In the genomic region with DNA sequence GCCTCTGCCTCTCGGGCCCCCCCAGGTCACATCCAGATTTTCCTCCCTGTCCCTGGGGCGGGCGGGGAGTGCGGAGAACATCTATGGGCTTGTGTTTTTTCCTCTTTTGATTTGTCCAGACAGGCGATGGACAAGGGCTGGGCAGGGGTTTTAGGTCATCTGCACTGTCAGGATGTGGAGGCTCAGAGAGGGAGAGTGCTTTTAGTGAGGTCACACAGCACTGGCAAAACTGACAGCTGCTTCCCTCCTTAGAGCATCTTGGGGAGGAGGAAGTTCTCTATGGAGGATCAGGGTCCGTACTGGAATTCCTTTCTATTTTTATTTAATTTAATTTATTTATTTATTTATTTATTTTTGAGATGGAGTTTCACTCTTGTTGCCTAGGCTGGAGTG, we compare ENCODE assay signal across 14 cellular contexts. TPM values are rescaled to one million over a fixed set of nuclear protein-coding genes. Genes with fewer than 3 reads are reported as not detected.
DNase-seq lines count a peak whose midpoint lies in the region; TF ChIP-seq lines count a peak whose summit lies in the region.
"Had no signal": no experiment of that assay in that cellular context is flagged by ENCODE, and none has a peak within 500 bp of the region (broad histone marks: within the 10 kb centered on the region; RNA-seq: fewer than 3 reads in every experiment).

No MANE protein-coding gene starts in this region.

- H3K4me2 ChIP-seq in skeletal muscle satellite cell (ENCODE audit: low read length), result peak overlapping the region; percentile 77
- H3K4me2 ChIP-seq: KMS-11 had no signal

- peaks cover 15% of the 10 kb centered on the region for H3K36me3 ChIP-seq in skeletal muscle satellite cell (ENCODE audit: insufficient read depth, low read length)

- CTCF ChIA-PET in AG04450 (lab: Charles Lee), result no interaction called here

- TF ChIP-seq CTCF in AG04450 (IDR thresholded peaks at IDR 0.05; ENCODE audit: low read depth, low read length) (no peak), astrocyte of the cerebellum (IDR thresholded peaks at IDR 0.05; ENCODE audit: low read depth, low read length, missing control alignments) (no peak)

- no peak for DNase-seq in AG04450 (ENCODE audit: low read depth, low spot score)
- DNase-seq in astrocyte of the cerebellum (ENCODE audit: low read depth), result no peak
- DNase-seq in foreskin melanocyte, result no peak
- no peak for DNase-seq in immature natural killer cell
- DNase-seq in ureter (ENCODE audit: low spot score), result no peak
- no peak for DNase-seq in SKM-1 treated with dmso at 0.1 percent for 144 hours (lab: John Stamatoyannopoulos, UW; ENCODE audit: unreplicated experiment)
- DNase-seq: activated CD4-positive, alpha-beta T cell treated with anti-CD3 and anti-CD28 coated beads for 48 hours; NCI-H2029; stimulated activated CD4-positive, alpha-beta T cell treated with anti-CD3 and anti-CD28 coated beads, Interleukin-4, amount 100 ng/mL, for 1 hour had no signal

- H3K27ac ChIP-seq in AG04450 (ENCODE audit: low read depth, low read length), result peak overlapping the region; percentile 99
- H3K27ac ChIP-seq in layer of hippocampus (ENCODE audit: low read depth, low read length), result peak overlapping the region; percentile 99
- H3K27ac ChIP-seq: KMS-11 had no signal

- no peaks in the 10 kb centered on the region for H3K9me3 Mint-ChIP-seq in immature natural killer cell
- H3K9me3 Mint-ChIP-seq: stimulated activated naive CD8-positive, alpha-beta T cell treated with anti-CD3 and anti-CD28 coated beads, Interleukin-15, Interleukin-2, amounts not matched to agents 100 ng/mL and 50 ng/mL, for 24 hours had no signal

- peaks cover 4% of the 10 kb centered on the region for H3K9me3 ChIP-seq in AG04450 (ENCODE audit: control insufficient read depth, insufficient read depth, low read length)
- no peaks in the 10 kb centered on the region for H3K9me3 ChIP-seq in skeletal muscle satellite cell (replicated peaks; ENCODE audit: low read length)

- peaks cover 0 to 4% (median 0%) of the 10 kb centered on the region in 3 donors for H3K36me3 Mint-ChIP-seq in immature natural killer cell

- peaks cover 45% of the 10 kb centered on the region for H3K4me1 ChIP-seq in skeletal muscle satellite cell (ENCODE audit: control insufficient read depth, insufficient read depth, low read length)

- H3K27ac Mint-ChIP-seq in immature natural killer cell, result no peak overlapping the region
- H3K27ac Mint-ChIP-seq: stimulated activated naive CD8-positive, alpha-beta T cell treated with anti-CD3 and anti-CD28 coated beads, Interleukin-15, Interleukin-2, amounts not matched to agents 100 ng/mL and 50 ng/mL, for 24 hours had no signal

- no peak overlapping the region; the same call in 1 of the 2 replicates for H3K4me3 ChIP-seq in AG04450 (ENCODE audit: low read depth, low read length)
- H3K4me3 ChIP-seq in astrocyte of the cerebellum (ENCODE audit: low read depth, low read length), result peak overlapping the region; percentile 34
- H3K4me3 ChIP-seq in skeletal muscle satellite cell (ENCODE audit: low read length), result peak overlapping the region; percentile 25
- H3K4me3 ChIP-seq: GM12878 had no signal

- in situ Hi-C loops in astrocyte of the cerebellum (cut with HindIII; ENCODE audit: low sequenced_read_pairs), result loop anchor here (10.0 kb wide), 1 partner anchor 80 kb away; no protein-coding TSS in a partner anchor

- no peak overlapping the region for H3K4me3 Mint-ChIP-seq in immature natural killer cell
- H3K4me3 Mint-ChIP-seq: stimulated activated naive CD8-positive, alpha-beta T cell treated with anti-CD3 and anti-CD28 coated beads, Interleukin-15, Interleukin-2, amounts not matched to agents 100 ng/mL and 50 ng/mL, for 24 hours had no signal

- POLR2A ChIA-PET in AG04450 (lab: Yijun Ruan, JAX), result no interaction called here

- peaks cover 0 to 1% (median 1%) of the 10 kb centered on the region in 3 donors for H3K27me3 Mint-ChIP-seq in immature natural killer cell (ENCODE audit: low read depth in 3 of 3)
- H3K27me3 Mint-ChIP-seq: stimulated activated naive CD8-positive, alpha-beta T cell treated with anti-CD3 and anti-CD28 coated beads, Interleukin-15, Interleukin-2, amounts not matched to agents 100 ng/mL and 50 ng/mL, for 24 hours had no signal

- H3K27me3 ChIP-seq in AG04450 (ENCODE audit: control insufficient read depth, insufficient read depth, low read length) (no peaks in the 10 kb centered on the region), layer of hippocampus (ENCODE audit: control insufficient read depth, insufficient read depth, low read length) (no peaks in the 10 kb centered on the region), skeletal muscle satellite cell (ENCODE audit: control insufficient read depth, insufficient read depth, low read length) (no peaks in the 10 kb centered on the region)

- peaks cover 0 to 6% of the 10 kb centered on the region in 2 donors for H3K4me1 Mint-ChIP-seq in immature natural killer cell

- peak overlapping the region; percentile 95 for H3K9ac ChIP-seq in skeletal muscle satellite cell (ENCODE audit: low read depth, low read length)
- H3K9ac ChIP-seq: KMS-11 had no signal

RNA-seq across cellular contexts. Expression of a gene that starts 38.9 kb away (rescaled TPM):
- 3.9 and 7.7 TPM in 2 replicates for polyA plus RNA-seq in AG04450 (2011; rRNA removed)
- polyA minus RNA-seq in AG04450 (2011; rRNA and poly(A)+ RNA removed), result 15.0 and 21.4 TPM in 2 replicates
- total RNA-seq in skeletal muscle satellite cell (2012; rRNA removed), result 72.1 and 73.3 TPM in 2 replicates
- polyA plus RNA-seq in immature natural killer cell, result 10 to 100 TPM in 1 of 3 donors, 1 to 10 TPM in 1, not detected in 1; 2.8 to 13.3 TPM
- total RNA-seq in ureter, result 141 TPM
